Comparison of ENCODE assay signal across 8 cellular contexts in the genomic region with DNA sequence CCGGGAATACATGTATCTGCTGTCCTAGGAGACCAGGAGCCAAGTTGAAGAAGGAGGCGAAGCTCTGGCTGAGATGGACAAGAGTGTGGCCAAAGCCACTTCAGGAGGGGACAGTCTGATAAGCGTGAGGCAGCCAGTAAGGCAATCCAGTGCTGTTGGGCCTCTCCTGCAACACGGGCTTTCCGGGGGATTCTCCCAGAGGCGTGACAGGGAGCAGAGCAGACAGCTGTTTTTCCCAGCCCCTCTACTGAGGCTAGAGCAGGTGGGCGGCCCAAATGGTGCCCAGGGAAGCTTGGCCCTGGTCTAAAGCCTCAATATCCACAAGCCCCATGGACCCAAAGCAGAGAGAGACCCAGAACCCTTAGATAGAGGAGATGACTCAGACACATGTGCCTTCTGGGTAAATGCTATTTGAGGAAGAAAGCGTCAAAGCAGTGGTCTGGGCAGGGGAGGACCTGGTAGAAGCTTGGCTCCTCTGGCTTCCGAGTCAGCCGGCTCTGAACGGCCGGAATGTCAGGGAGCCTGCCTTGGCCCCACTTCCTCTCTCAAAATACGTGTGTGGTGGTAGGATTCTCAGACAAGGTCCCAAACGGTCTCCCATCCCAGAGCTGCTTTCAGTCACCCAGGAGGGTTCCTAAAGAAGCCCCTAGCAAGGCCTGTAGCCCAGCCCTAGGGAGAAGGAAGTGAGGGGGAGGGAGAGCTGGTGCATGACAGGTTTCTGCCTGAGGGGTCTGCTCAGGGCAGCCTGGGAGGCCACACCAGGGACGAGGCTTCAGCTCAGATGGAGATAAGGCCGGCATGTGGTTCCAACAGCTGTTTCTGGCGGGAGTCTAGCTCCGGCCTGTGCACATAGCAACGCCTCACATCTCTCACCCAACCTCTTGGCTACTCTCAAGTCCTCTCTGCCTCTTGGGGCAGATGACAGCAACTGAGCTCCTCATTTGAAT. TPM values are rescaled to one million over a fixed set of nuclear protein-coding genes. Genes with fewer than 3 reads are reported as not detected.
DNase-seq lines count a peak whose midpoint lies in the region; ATAC-seq and TF ChIP-seq lines count a peak whose summit lies in the region.

No MANE protein-coding gene starts in this region.

- H3K36me3 Mint-ChIP-seq in activated CD8-positive, alpha-beta memory T cell treated with anti-CD3 and anti-CD28 coated beads, Interleukin-2, amount 10 ng/mL, durations not matched to agents 7 days and 5 days = peaks cover 11% of the 10 kb centered on the region
- H3K36me3 Mint-ChIP-seq in Calu3 (ENCODE audit: insufficient read depth, unreplicated experiment) = no peaks in the 10 kb centered on the region

- H3K4me1 Mint-ChIP-seq in activated CD8-positive, alpha-beta memory T cell treated with anti-CD3 and anti-CD28 coated beads, Interleukin-2, amount 10 ng/mL, durations not matched to agents 7 days and 5 days = peaks cover 45% of the 10 kb centered on the region
- H3K4me1 Mint-ChIP-seq in Calu3 (ENCODE audit: low read depth, unreplicated experiment) = peaks cover 18% of the 10 kb centered on the region

- peak; percentile 51 for DNase-seq in SK-N-DZ (ENCODE audit: low spot score)
- DNase-seq in islet precursor cell = peak; percentile 68
- DNase-seq in occipital lobe (lab: John Stamatoyannopoulos, UW) = no peak
- DNase-seq in activated CD8-positive, alpha-beta memory T cell treated with anti-CD3 and anti-CD28 coated beads, Interleukin-2, amount 10 ng/mL, durations not matched to agents 7 days and 5 days = no peak
- DNase-seq in Calu3 = no peak
- no peak for DNase-seq in stimulated activated CD4-positive, alpha-beta T cell treated with anti-CD3 and anti-CD28 coated beads, Interleukin-12 subunit alpha, Interleukin-12 subunit beta, amount 100 ng/mL, for 4 hours

- no peak overlapping the region for H3K4me3 Mint-ChIP-seq in activated CD8-positive, alpha-beta memory T cell treated with anti-CD3 and anti-CD28 coated beads, Interleukin-2, amount 10 ng/mL, durations not matched to agents 7 days and 5 days
- H3K4me3 Mint-ChIP-seq in Calu3 (ENCODE audit: low read depth, unreplicated experiment) = no peak overlapping the region

- no peak for TF ChIP-seq CTCF in Calu3 (IDR thresholded peaks at IDR 0.05; ENCODE audit: unreplicated experiment)

- no peak overlapping the region for H3K27ac Mint-ChIP-seq in activated CD8-positive, alpha-beta memory T cell treated with anti-CD3 and anti-CD28 coated beads, Interleukin-2, amount 10 ng/mL, durations not matched to agents 7 days and 5 days
- H3K27ac Mint-ChIP-seq in Calu3 (ENCODE audit: unreplicated experiment) = no peak overlapping the region

- intact Hi-C loops in Calu3 (cut with micrococcal nuclease; ENCODE audit: unreplicated experiment) = no loop called here

- ATAC-seq in GM18870 (IDR thresholded peaks at IDR 0.05; ENCODE audit: unreplicated experiment) (peak; percentile 54), HG02759 (IDR thresholded peaks at IDR 0.05; ENCODE audit: unreplicated experiment) (peak; percentile 80)
- ATAC-seq in activated CD8-positive, alpha-beta memory T cell treated with anti-CD3 and anti-CD28 coated beads, Interleukin-2, amount 10 ng/mL, durations not matched to agents 7 days and 5 days = no peak

- H3K27me3 Mint-ChIP-seq in activated CD8-positive, alpha-beta memory T cell treated with anti-CD3 and anti-CD28 coated beads, Interleukin-2, amount 10 ng/mL, durations not matched to agents 7 days and 5 days = no peaks in the 10 kb centered on the region
- H3K27me3 Mint-ChIP-seq in Calu3 (ENCODE audit: unreplicated experiment) = no peaks in the 10 kb centered on the region

- no peaks in the 10 kb centered on the region for H3K9me3 Mint-ChIP-seq in activated CD8-positive, alpha-beta memory T cell treated with anti-CD3 and anti-CD28 coated beads, Interleukin-2, amount 10 ng/mL, durations not matched to agents 7 days and 5 days (ENCODE audit: low read depth)
- no peaks in the 10 kb centered on the region for H3K9me3 Mint-ChIP-seq in Calu3 (ENCODE audit: low read depth, unreplicated experiment)

- CTCF ChIA-PET in activated CD8-positive, alpha-beta memory T cell treated with anti-CD3 and anti-CD28 coated beads, Interleukin-2, amount 10 ng/mL, durations not matched to agents 7 days and 5 days (lab: Charles Lee) = interaction anchor here (0.7 to 3.6 kb wide), 8 partner anchors 12 to 341 kb away, joined by 3 to 18 read pairs (median 4); a partner anchor contains a TSS
- CTCF ChIA-PET in Calu3 (lab: Charles Lee) = interaction anchor here (1.0 kb wide), 1 partner anchor 21 kb away, joined by 3 read pairs; no protein-coding TSS in a partner anchor

- no TSS peak for BruUV-seq in Calu3 (replicated peaks; lab: Mats Ljungman, UMichigan)

RNA-seq across cellular contexts. Expression of a gene that starts 28.9 kb away (rescaled TPM):
- 6.3 and 8.5 TPM in 2 replicates for polyA plus RNA-seq in SK-N-DZ (2014; cell fraction: cytosol; rRNA removed)
- polyA plus RNA-seq in SK-N-DZ (2014; cell fraction: nucleus; rRNA removed) = 4.8 and 12.2 TPM in 2 replicates
- total RNA-seq in occipital lobe (31.0 TPM), Calu3 (2022) (24.4 and 33.9 TPM in 2 replicates)
- total RNA-seq in activated CD8-positive, alpha-beta memory T cell treated with anti-CD3 and anti-CD28 coated beads, Interleukin-2, amount 10 ng/mL, durations not matched to agents 7 days and 5 days = 10 to 100 TPM; 21.6 to 26.0 TPM

RNA-seq across cellular contexts. Expression of a gene that starts 50.5 kb away (rescaled TPM):
- polyA plus RNA-seq in SK-N-DZ (2014; cell fraction: cytosol; rRNA removed) = 26.3 and 28.1 TPM in 2 replicates
- 69.6 and 119 TPM in 2 replicates for polyA plus RNA-seq in SK-N-DZ (2014; cell fraction: nucleus; rRNA removed)
- total RNA-seq in occipital lobe (60.4 TPM), Calu3 (2022) (101 and 106 TPM in 2 replicates)
- total RNA-seq in activated CD8-positive, alpha-beta memory T cell treated with anti-CD3 and anti-CD28 coated beads, Interleukin-2, amount 10 ng/mL, durations not matched to agents 7 days and 5 days = 10 to 100 TPM; 74.7 to 100.0 TPM

RNA-seq across cellular contexts. Expression of a gene that starts 54.1 kb away (rescaled TPM):
- 38.7 and 40.1 TPM in 2 replicates for polyA plus RNA-seq in SK-N-DZ (2014; cell fraction: cytosol; rRNA removed)
- polyA plus RNA-seq in SK-N-DZ (2014; cell fraction: nucleus; rRNA removed) = 12.8 and 17.6 TPM in 2 replicates
- 43.4 TPM for total RNA-seq in occipital lobe
- 10 to 100 TPM; 75.5 to 81.7 TPM for total RNA-seq in activated CD8-positive, alpha-beta memory T cell treated with anti-CD3 and anti-CD28 coated beads, Interleukin-2, amount 10 ng/mL, durations not matched to agents 7 days and 5 days
- 65.2 and 68.8 TPM in 2 replicates for total RNA-seq in Calu3 (2022)

Comparison
In these comparisons a context has a peak if more than half of its experiments do, and no peak if none do; other contexts are left out.
1. DNase-seq: peak in SK-N-DZ (single experiment) and islet precursor cell (single experiment); none in occipital lobe (single experiment), activated CD8-positive, alpha-beta memory T cell treated with anti-CD3 and anti-CD28 coated beads, Interleukin-2, amount 10 ng/mL, durations not matched to agents 7 days and 5 days (single experiment), Calu3 (single experiment) and stimulated activated CD4-positive, alpha-beta T cell treated with anti-CD3 and anti-CD28 coated beads, Interleukin-12 subunit alpha, Interleukin-12 subunit beta, amount 100 ng/mL, for 4 hours (single experiment).